Comparison of ENCODE assay signal across 18 cellular contexts in genomic region chr5:56858777-56859442, GRCh38.
"Had no signal": no experiment of that assay in that cellular context is flagged by ENCODE, and none has a peak within 500 bp of the region (broad histone marks: within the 10 kb centered on the region; RNA-seq: fewer than 3 reads in every experiment).

No MANE protein-coding gene starts in this region.

- H3K27ac Mint-ChIP-seq: activated B cell treated with CpG ODN at 0.5 μM for 24 hours; activated CD4-positive, alpha-beta T cell treated with anti-CD3 and anti-CD28 coated beads, Interleukin-2, amount 10 ng/mL, durations not matched to agents 24 days and 14 days; activated T-helper 1 cell treated with anti-CD3 and anti-CD28 coated beads, Interleukin-12 subunit alpha, Interleukin-12 subunit beta, Interleukin-2, Interleukin-4 antibody, amounts not matched to agents 30 ng/mL and 10 ng/mL and 1 ng/mL, durations not matched to agents 14 hours and 24 hours and 36 hours; endodermal cell; stimulated activated naive B cell treated with anti-CD40 and anti-IgM and Interleukin-4, amounts not matched to agents 10 μg/mL and 1 μg/mL and 100 μg/mL, for 72 hours had no signal

- H3K4me1 Mint-ChIP-seq: endodermal cell had no signal

- ATAC-seq: mucosa of descending colon; naive thymus-derived CD8-positive, alpha-beta T cell; sciatic nerve; stimulated activated naive B cell treated with anti-CD40 and anti-IgM and Interleukin-4, amounts not matched to agents 10 μg/mL and 1 μg/mL and 100 μg/mL, for 72 hours; upper lobe of right lung had no signal

- FAIRE-seq: kidney, TTC549 had no signal

- DNase-seq: activated B cell treated with CpG ODN at 0.5 μM for 24 hours; activated CD4-positive, alpha-beta T cell treated with anti-CD3 and anti-CD28 coated beads, Interleukin-2, amount 10 ng/mL, durations not matched to agents 24 days and 14 days; anterior cingulate cortex; brain microvascular endothelial cell; central memory CD4-positive, alpha-beta T cell; colonic mucosa; endodermal cell; foreskin melanocyte; kidney; left ventricle myocardium inferior; mucosa of descending colon; naive thymus-derived CD8-positive, alpha-beta T cell; stimulated activated CD4-positive, alpha-beta T cell treated with anti-CD3 and anti-CD28 coated beads, Interleukin-4, amount 100 ng/mL, for 24 hours; stimulated activated naive B cell treated with anti-CD40 and anti-IgM and Interleukin-4, amounts not matched to agents 10 μg/mL and 1 μg/mL and 100 μg/mL, for 72 hours; upper lobe of right lung had no signal

- H3K9me3 Mint-ChIP-seq: activated B cell treated with CpG ODN at 0.5 μM for 24 hours; activated CD4-positive, alpha-beta T cell treated with anti-CD3 and anti-CD28 coated beads, Interleukin-2, amount 10 ng/mL, durations not matched to agents 24 days and 14 days; activated T-helper 1 cell treated with anti-CD3 and anti-CD28 coated beads, Interleukin-12 subunit alpha, Interleukin-12 subunit beta, Interleukin-2, Interleukin-4 antibody, amounts not matched to agents 30 ng/mL and 10 ng/mL and 1 ng/mL, durations not matched to agents 14 hours and 24 hours and 36 hours; endodermal cell; naive thymus-derived CD8-positive, alpha-beta T cell; stimulated activated naive B cell treated with anti-CD40 and anti-IgM and Interleukin-4, amounts not matched to agents 10 μg/mL and 1 μg/mL and 100 μg/mL, for 72 hours had no signal

- H3K4me3 Mint-ChIP-seq: activated B cell treated with CpG ODN at 0.5 μM for 24 hours; activated CD4-positive, alpha-beta T cell treated with anti-CD3 and anti-CD28 coated beads, Interleukin-2, amount 10 ng/mL, durations not matched to agents 24 days and 14 days; activated T-helper 1 cell treated with anti-CD3 and anti-CD28 coated beads, Interleukin-12 subunit alpha, Interleukin-12 subunit beta, Interleukin-2, Interleukin-4 antibody, amounts not matched to agents 30 ng/mL and 10 ng/mL and 1 ng/mL, durations not matched to agents 14 hours and 24 hours and 36 hours; endodermal cell; naive thymus-derived CD8-positive, alpha-beta T cell; stimulated activated naive B cell treated with anti-CD40 and anti-IgM and Interleukin-4, amounts not matched to agents 10 μg/mL and 1 μg/mL and 100 μg/mL, for 72 hours had no signal

- H3K27me3 Mint-ChIP-seq: activated B cell treated with CpG ODN at 0.5 μM for 24 hours; activated CD4-positive, alpha-beta T cell treated with anti-CD3 and anti-CD28 coated beads, Interleukin-2, amount 10 ng/mL, durations not matched to agents 24 days and 14 days; naive thymus-derived CD8-positive, alpha-beta T cell; stimulated activated naive B cell treated with anti-CD40 and anti-IgM and Interleukin-4, amounts not matched to agents 10 μg/mL and 1 μg/mL and 100 μg/mL, for 72 hours had no signal
